In genomic region chr19:44093931-44094765, GRCh38 we compare ENCODE assay signal across 8 cellular contexts. TPM values are rescaled to one million over a fixed set of nuclear protein-coding genes. Genes with fewer than 3 reads are reported as not detected.
A peak's percentile ranks its signal among the peaks of the same experiment; 100 is the strongest.
DNase-seq lines count a peak whose midpoint lies in the region; TF ChIP-seq lines count a peak whose summit lies in the region.

ZNF224 (plus strand) TSS chr19:44094361; CDS start chr19:44097874, 3,513 bp downstream.

- H3K36me3 Mint-ChIP-seq in activated naive CD4-positive, alpha-beta T cell treated with anti-CD3 and anti-CD28 coated beads for 36 hours (ENCODE audit: low read depth): peaks cover 23% of the 10 kb centered on the region

- H3K9me3 ChIP-seq in HEK293 (ENCODE audit: control insufficient read depth, insufficient read depth, low read depth, low read length) (peaks cover 2% of the 10 kb centered on the region), SK-N-MC (ENCODE audit: low read depth, low read length) (no peaks in the 10 kb centered on the region)

- H3K4me1 ChIP-seq in HEK293 (ENCODE audit: control insufficient read depth, insufficient read depth, low read length): peaks cover 19% of the 10 kb centered on the region; the same call in 1 of the 2 replicates

- peak within 1 kb of the TSS; percentile 98 for H3K4me3 Mint-ChIP-seq in activated naive CD4-positive, alpha-beta T cell treated with anti-CD3 and anti-CD28 coated beads for 36 hours

- CTCF ChIA-PET in HEK293 (lab: Yijun Ruan, JAX): interaction anchor here (0.7 to 2.1 kb wide), 3 partner anchors 20 to 500 kb away, joined by 3 to 12 read pairs (median 3); no protein-coding TSS in a partner anchor
- CTCF ChIA-PET in activated naive CD4-positive, alpha-beta T cell treated with anti-CD3 and anti-CD28 coated beads for 36 hours (lab: Charles Lee): interaction anchor here (0.6 to 1.2 kb wide), 3 partner anchors 48 to 406 kb away, joined by 3 to 5 read pairs (median 3); no protein-coding TSS in a partner anchor

- H3K27ac ChIP-seq in HEK293 (ENCODE audit: extremely low read depth, low read depth, low read length) (peak within 1 kb of the TSS; percentile 92), SK-N-MC (no peak within 1 kb of the TSS)

- H3K27ac Mint-ChIP-seq in activated naive CD4-positive, alpha-beta T cell treated with anti-CD3 and anti-CD28 coated beads for 36 hours: peak within 1 kb of the TSS; percentile 87

- H3K9me3 Mint-ChIP-seq in activated naive CD4-positive, alpha-beta T cell treated with anti-CD3 and anti-CD28 coated beads for 36 hours: no peaks in the 10 kb centered on the region

- intact Hi-C loops in activated naive CD4-positive, alpha-beta T cell treated with anti-CD3 and anti-CD28 coated beads for 36 hours (cut with micrococcal nuclease): loop anchor here (1.0 to 2.0 kb wide), 7 partner anchors 19 to 797 kb away; partner anchors contain the start of genes TOMM40, ZNF225, ZNF227 and ZNF230

- H3K27me3 Mint-ChIP-seq in activated naive CD4-positive, alpha-beta T cell treated with anti-CD3 and anti-CD28 coated beads for 36 hours (ENCODE audit: low read depth): no peaks in the 10 kb centered on the region

- H3K9ac ChIP-seq in SK-N-MC (ENCODE audit: insufficient read length): peak within 1 kb of the TSS; percentile 78

- POLR2A ChIA-PET in HEK293 (lab: Yijun Ruan, JAX): interaction anchor here (0.5 to 2.8 kb wide), 22 partner anchors 9 to 267 kb away, joined by 3 to 33 read pairs (median 5); partner anchors contain the start of genes ZNF221, ZNF222, ZNF223 and ZNF225

- TF ChIP-seq CTCF in HEK293 (tag by site-specific recombination; IDR thresholded peaks at IDR 0.05): no peak; the same call in 1 of the 2 replicates

- DNase-seq in EL: peak; percentile 95
- DNase-seq in MV-4-11 (lab: John Stamatoyannopoulos, UW): peak; percentile 98
- DNase-seq in SK-N-MC (ENCODE audit: low read depth, low spot score): no peak
- peak; percentile 91 for DNase-seq in activated naive CD4-positive, alpha-beta T cell treated with anti-CD3 and anti-CD28 coated beads for 36 hours
- DNase-seq in germinal center (ENCODE audit: low spot score): peak; percentile 83
- DNase-seq in nucleus accumbens (lab: John Stamatoyannopoulos, UW): peak; percentile 47 to 96 (median 87)
- DNase-seq in superior temporal gyrus (ENCODE audit: extremely low spot score): peak; percentile 98

- peaks cover 13% of the 10 kb centered on the region for H3K4me1 Mint-ChIP-seq in activated naive CD4-positive, alpha-beta T cell treated with anti-CD3 and anti-CD28 coated beads for 36 hours (ENCODE audit: low read depth)

- H3K4me3 ChIP-seq in HEK293 (ENCODE audit: low read depth, low read length) (peak within 1 kb of the TSS; percentile 61), SK-N-MC (peak within 1 kb of the TSS; percentile 84)

- peaks cover 28 to 40% of the 10 kb centered on the region in 2 experiments for H3K36me3 ChIP-seq in HEK293 (ENCODE audit: control insufficient read depth in 2 of 2, insufficient read depth in 1 of 2, low read length in 2 of 2)
- H3K36me3 ChIP-seq in SK-N-MC (ENCODE audit: insufficient read depth, low read length): peaks cover 23% of the 10 kb centered on the region

TF ChIP-seq in HEK293, 187 proteins besides CTCF, POLR2A, EP300 and RAD21 (continues in another document):
- peak; percentile 86 for TF ChIP-seq ZBTB10 (tag by site-specific recombination; IDR thresholded peaks at IDR 0.05)
- peak; percentile 85; the same call in 1 of the 2 replicates for TF ChIP-seq ZXDB (tag by site-specific recombination; IDR thresholded peaks at IDR 0.05)
- peak; percentile 98 for TF ChIP-seq ZBTB48 (tag by site-specific recombination; IDR thresholded peaks at IDR 0.05)
- peak; percentile 90 for TF ChIP-seq ZNF660 (tag by site-specific recombination; IDR thresholded peaks at IDR 0.05)
- peak; percentile 64; the same call in 1 of the 2 replicates for TF ChIP-seq ZNF558 (tag by site-specific recombination; IDR thresholded peaks at IDR 0.05)
- peak; percentile 80 for TF ChIP-seq ZNF2 (tag by site-specific recombination; IDR thresholded peaks at IDR 0.05)
- no peak for TF ChIP-seq HOXD13 (CRISPR knock-in tag; IDR thresholded peaks at IDR 0.05; ENCODE audit: borderline replicate concordance)
- 0 out of 2 replicates have a peak, but pooled peaks have one; percentile 11 for TF ChIP-seq ZNF223 (tag by site-specific recombination; IDR thresholded peaks at IDR 0.05)
- peak; percentile 77 for TF ChIP-seq ZNF140 (tag by site-specific recombination; IDR thresholded peaks at IDR 0.05)
- peak; percentile 64 for TF ChIP-seq ZNF561 (tag by site-specific recombination; IDR thresholded peaks at IDR 0.05; ENCODE audit: borderline replicate concordance)
- TF ChIP-seq ZNF785 (tag by site-specific recombination; IDR thresholded peaks at IDR 0.05): peak; percentile 76; the same call in 1 of the 2 replicates
- peak; percentile 99 for TF ChIP-seq ZBTB11 (tag by site-specific recombination; conservative IDR thresholded peaks at IDR 0.05; ENCODE audit: low read depth)
- TF ChIP-seq ZNF16 (tag by site-specific recombination; IDR thresholded peaks at IDR 0.05; ENCODE audit: low read depth): 0 out of 2 replicates have a peak, but pooled peaks have one; percentile 10
- no peak for TF ChIP-seq ZNF791 (tag by site-specific recombination; IDR thresholded peaks at IDR 0.05)
- no peak; the same call in 1 of the 2 replicates for TF ChIP-seq ZNF266 (tag by site-specific recombination; IDR thresholded peaks at IDR 0.05; ENCODE audit: low read depth)
- TF ChIP-seq ZBTB1 (tag by site-specific recombination; IDR thresholded peaks at IDR 0.05): no peak
- TF ChIP-seq ZNF792 (tag by site-specific recombination; IDR thresholded peaks at IDR 0.05): peak; percentile 80; the same call in 1 of the 2 replicates
- peak; percentile 25 for TF ChIP-seq ZNF324 (tag by site-specific recombination; IDR thresholded peaks at IDR 0.05)
- peak; percentile 96 for TF ChIP-seq PRDM1 (tag by site-specific recombination; IDR thresholded peaks at IDR 0.05)
- peak; percentile 99 for TF ChIP-seq ZBTB20 (tag by site-specific recombination; IDR thresholded peaks at IDR 0.05)
- peak; percentile 30; the same call in 1 of the 2 replicates for TF ChIP-seq ZNF623 (tag by site-specific recombination; IDR thresholded peaks at IDR 0.05)

RNA-seq across cellular contexts. Expression of gene ZNF224, which starts in this region (rescaled TPM):
- 10 to 100 TPM in 1 of 2 experiments, 1 to 10 TPM in 1; 8.7 to 10.9 TPM for total RNA-seq in activated naive CD4-positive, alpha-beta T cell treated with anti-CD3 and anti-CD28 coated beads for 36 hours
